10 cellular contexts compared by ENCODE assay signal in genomic region chr21:28633803-28634572, GRCh38.
DNase-seq lines count a peak whose midpoint lies in the region; ATAC-seq and TF ChIP-seq lines count a peak whose summit lies in the region.
"Had no signal": no experiment of that assay in that cellular context is flagged by ENCODE, and none has a peak within 500 bp of the region (broad histone marks: within the 10 kb centered on the region; RNA-seq: fewer than 3 reads in every experiment).

No MANE protein-coding gene starts in this region.

- H3K23ac ChIP-seq in H9 (ENCODE audit: insufficient read length, low read depth, low read length): no peak overlapping the region

- H2BK12ac ChIP-seq in H9 (ENCODE audit: insufficient read length, low read depth, low read length): no peak overlapping the region

- TF ChIP-seq EP300 in esophagus muscularis mucosa (IDR thresholded peaks at IDR 0.05): peak; percentile 64

- H3K4me2 ChIP-seq in osteoblast (ENCODE audit: insufficient read depth, low read length) (peak overlapping the region; percentile 78), H9 (ENCODE audit: insufficient read depth, insufficient read length, low read length) (no peak overlapping the region)

- H3K4me1 ChIP-seq in esophagus muscularis mucosa: peaks cover 21 to 54% (median 49%) of the 10 kb centered on the region in 4 donors
- H3K4me1 ChIP-seq in osteoblast (ENCODE audit: insufficient read depth, low read length): peaks cover 54% of the 10 kb centered on the region
- H3K4me1 ChIP-seq in endodermal cell (ENCODE audit: control insufficient read depth, insufficient read depth, low read length): no peaks in the 10 kb centered on the region
- H3K4me1 ChIP-seq in H9 (ENCODE audit: insufficient read depth, low read length): no peaks in the 10 kb centered on the region

- no peak for TF ChIP-seq CTCF in C4-2B (conservative IDR thresholded peaks at IDR 0.05)
- TF ChIP-seq CTCF in esophagus muscularis mucosa (IDR thresholded peaks at IDR 0.05): no peak
- no peak for TF ChIP-seq CTCF in osteoblast (IDR thresholded peaks at IDR 0.05; ENCODE audit: extremely low read depth, low read depth, low read length)
- TF ChIP-seq CTCF in endodermal cell (conservative IDR thresholded peaks at IDR 0.05): no peak
- TF ChIP-seq CTCF in H9 (conservative IDR thresholded peaks at IDR 0.05): no peak

- peak; percentile 7 for DNase-seq in RPMI7951 (ENCODE audit: low read depth)
- no peak for DNase-seq in esophagus muscularis mucosa (ENCODE audit: extremely low spot score)
- peak; percentile 62 for DNase-seq in osteoblast (ENCODE audit: insufficient read length, low spot score, missing footprints)
- no peak for DNase-seq in endodermal cell
- no peak for DNase-seq in H9
- DNase-seq in NCI-H1694 (lab: John Stamatoyannopoulos, UW): no peak
- DNase-seq: activated T-cell treated with anti-CD3 and anti-CD28 coated beads, Interleukin-2, amount 50 U/mL, for 4 hours; MM.1S had no signal

- no peak for TF ChIP-seq POLR2A in esophagus muscularis mucosa (IDR thresholded peaks at IDR 0.05; ENCODE audit: low read depth)

- H3K27me3 ChIP-seq in esophagus muscularis mucosa (no peaks in the 10 kb centered on the region), osteoblast (ENCODE audit: insufficient read depth, low read length) (no peaks in the 10 kb centered on the region), endodermal cell (ENCODE audit: control insufficient read depth, insufficient read depth, low read length, poor library complexity, severe bottlenecking) (no peaks in the 10 kb centered on the region), H9 (ENCODE audit: insufficient read depth, low read length) (no peaks in the 10 kb centered on the region)

- H3K14ac ChIP-seq in H9 (ENCODE audit: insufficient read depth, low read length): no peak overlapping the region

- H3K4me3 Mint-ChIP-seq in endodermal cell: no peak overlapping the region
- H3K4me3 Mint-ChIP-seq in H9: no peak overlapping the region
- H3K4me3 Mint-ChIP-seq: activated T-cell treated with anti-CD3 and anti-CD28 coated beads, Interleukin-2, amount 50 U/mL, for 4 hours had no signal

- no peaks in the 10 kb centered on the region for H4K20me1 ChIP-seq in osteoblast (ENCODE audit: insufficient read depth, low read length)
- no peaks in the 10 kb centered on the region for H4K20me1 ChIP-seq in H9 (ENCODE audit: control insufficient read depth, insufficient read depth, insufficient read length)

- H2AK5ac ChIP-seq in H9 (ENCODE audit: insufficient read length, low read length): no peak overlapping the region

- H3K36me3 Mint-ChIP-seq in endodermal cell (ENCODE audit: low read depth) (no peaks in the 10 kb centered on the region), H9 (ENCODE audit: insufficient read depth in 1 of 3, low read depth in 3 of 3) (no peaks in the 10 kb centered on the region)

- H4K8ac ChIP-seq in H9 (replicated peaks; ENCODE audit: insufficient read length, low read depth, low read length): no peak overlapping the region

- H3K4me1 Mint-ChIP-seq in endodermal cell: no peaks in the 10 kb centered on the region
- peaks cover 5 to 10% of the 10 kb centered on the region in 2 experiments; a peak in 3 of 4 replicates for H3K4me1 Mint-ChIP-seq in H9

- H3K27ac Mint-ChIP-seq in endodermal cell: no peak overlapping the region
- H3K27ac Mint-ChIP-seq in H9: no peak overlapping the region

- H3T11ph ChIP-seq in H9 (ENCODE audit: low read length): no peak overlapping the region

- intact Hi-C loops in esophagus muscularis mucosa (cut with DNase I): no loop called here

- H3K36me3 ChIP-seq in esophagus muscularis mucosa (peaks cover 0 to 4% (median 0%) of the 10 kb centered on the region in 4 donors), osteoblast (ENCODE audit: insufficient read depth, low read length) (no peaks in the 10 kb centered on the region), endodermal cell (ENCODE audit: control insufficient read depth, insufficient read depth, low read length) (no peaks in the 10 kb centered on the region)

- H4K91ac ChIP-seq in H9 (ENCODE audit: insufficient read length, low read depth, low read length): no peak overlapping the region

- no peak overlapping the region for H3K18ac ChIP-seq in H9 (ENCODE audit: insufficient read length, low read depth, low read length)

- no peak overlapping the region for H3K9ac ChIP-seq in endodermal cell (ENCODE audit: extremely low read depth, low read length, poor library complexity, severe bottlenecking)
- no peak overlapping the region for H3K9ac ChIP-seq in H9 (ENCODE audit: extremely low read depth, insufficient read length, low read length)

- no peaks in the 10 kb centered on the region for H3K79me1 ChIP-seq in H9 (ENCODE audit: insufficient read depth, low read depth, low read length, poor library complexity, severe bottlenecking)

- whole genome bisulfite sequencing in esophagus muscularis mucosa: 34% methylated on average over 12 of the region's 12 CpGs
- WGBS in endodermal cell (ENCODE audit: insufficient coverage in 1 of 2, insufficient read length in 1 of 2), 2 experiments: 95 to 96% methylated on average over 7 to 12 of the region's 12 CpGs
- no CpG with 5 or more reads among the region's 12 CpGs for WGBS in H9 (ENCODE audit: extremely low coverage, insufficient read length, low lambda C conversion rate)

- no peak overlapping the region for H2BK5ac ChIP-seq in H9 (ENCODE audit: insufficient read length, low read length)

- no peaks in the 10 kb centered on the region for H3K79me2 ChIP-seq in osteoblast (ENCODE audit: insufficient read depth, low read length)
- H3K79me2 ChIP-seq in H9 (ENCODE audit: insufficient read depth, low read length): no peaks in the 10 kb centered on the region

- H3K9me3 Mint-ChIP-seq in endodermal cell (no peaks in the 10 kb centered on the region), H9 (no peaks in the 10 kb centered on the region; a peak in 1 of 5 replicates)
- H3K9me3 Mint-ChIP-seq: activated T-cell treated with anti-CD3 and anti-CD28 coated beads, Interleukin-2, amount 50 U/mL, for 4 hours had no signal

- no peak overlapping the region for H4K5ac ChIP-seq in H9 (ENCODE audit: insufficient read length, low read depth, low read length)

- H2BK15ac ChIP-seq in H9 (ENCODE audit: low read depth, low read length): no peak overlapping the region

- H3K27me3 Mint-ChIP-seq in endodermal cell (ENCODE audit: insufficient read depth) (no peaks in the 10 kb centered on the region), H9 (ENCODE audit: low read depth) (no peaks in the 10 kb centered on the region)

- H3K23me2 ChIP-seq in H9 (ENCODE audit: insufficient read length, low read depth, low read length, poor library complexity, severe bottlenecking): no peaks in the 10 kb centered on the region

- H2BK20ac ChIP-seq in H9 (ENCODE audit: low read depth, low read length, poor library complexity, severe bottlenecking): no peak overlapping the region

- ATAC-seq in HG02763 (IDR thresholded peaks at IDR 0.05; ENCODE audit: unreplicated experiment): no peak

- H3K27ac ChIP-seq in C4-2B (peak overlapping the region; percentile 24; the same call in 1 of the 2 replicates), esophagus muscularis mucosa (replicated peaks in 1 of 4) (peak overlapping the region; percentile 66 to 81 (median 72)), osteoblast (ENCODE audit: low read depth, low read length) (peak overlapping the region; percentile 100), endodermal cell (ENCODE audit: low read depth, low read length) (no peak overlapping the region), H9 (ENCODE audit: insufficient read length, low read depth, low read length) (no peak overlapping the region)

- H3K9me3 ChIP-seq in esophagus muscularis mucosa (no peaks in the 10 kb centered on the region), osteoblast (ENCODE audit: low read depth, low read length) (no peaks in the 10 kb centered on the region), endodermal cell (ENCODE audit: control insufficient read depth, low read length) (no peaks in the 10 kb centered on the region), H9 (ENCODE audit: control insufficient read depth, low read depth, low read length) (no peaks in the 10 kb centered on the region)

- no peak overlapping the region for H2BK120ac ChIP-seq in H9 (ENCODE audit: low read depth, low read length, poor library complexity, severe bottlenecking)

- no peak overlapping the region for H3K4ac ChIP-seq in H9 (ENCODE audit: low read depth, low read length)

- no peak overlapping the region for H3K4me3 ChIP-seq in esophagus muscularis mucosa
- H3K4me3 ChIP-seq in osteoblast (ENCODE audit: insufficient read depth, low read length): peak overlapping the region; percentile 41
- no peak overlapping the region for H3K4me3 ChIP-seq in endodermal cell (ENCODE audit: low read length)

- no peak overlapping the region for H3K56ac ChIP-seq in H9 (ENCODE audit: insufficient read length, low read depth, low read length)

- peak overlapping the region; percentile 67 for H2AFZ ChIP-seq in osteoblast (ENCODE audit: low read length)
- no peak overlapping the region for H2AFZ ChIP-seq in H9 (ENCODE audit: low read length)

Comparison
In these comparisons a context has a peak if more than half of its experiments do, and no peak if none do; other contexts are left out.
1. H3K27ac ChIP-seq: peak in C4-2B (single experiment), esophagus muscularis mucosa (4 of 4) and osteoblast (single experiment); none in endodermal cell (single experiment) and H9 (single experiment).
2. DNase-seq: peak in RPMI7951 (single experiment) and osteoblast (single experiment); none in esophagus muscularis mucosa (single experiment), endodermal cell (single experiment), H9 (single experiment) and NCI-H1694 (single experiment).